Comparison of ENCODE assay signal across 9 cellular contexts in genomic region chr12:851913-852312, GRCh38.
DNase-seq lines count a peak whose midpoint lies in the region; ATAC-seq, FAIRE-seq and TF ChIP-seq lines count a peak whose summit lies in the region.
"Had no signal": no experiment of that assay in that cellular context is flagged by ENCODE, and none has a peak within 500 bp of the region (broad histone marks: within the 10 kb centered on the region; RNA-seq: fewer than 3 reads in every experiment).

No MANE protein-coding gene starts in this region.

- DNase-seq in left ventricle myocardium superior = no peak
- no peak for DNase-seq in right atrium auricular region (ENCODE audit: low spot score)
- DNase-seq in activated T-helper 2 cell treated with anti-CD3 and anti-CD28 coated beads, Interferon-gamma antibody, Interleukin-2, Interleukin-4, amounts not matched to agents 10 μg/mL and 5 μg/mL and 100 μg/mL, durations not matched to agents 14 hours and 24 hours and 36 hours (ENCODE audit: low spot score) = no peak
- peak; percentile 14 for DNase-seq in glomerular visceral epithelial cell (ENCODE audit: extremely low spot score)
- no peak for DNase-seq in GM12891 (ENCODE audit: insufficient read length, low spot score)
- DNase-seq in globus pallidus (ENCODE audit: low spot score) = no peak
- no peak for DNase-seq in left colon
- no peak for DNase-seq in NCI-H526 treated with DMSO at 0.1 percent for 48 hours (lab: John Stamatoyannopoulos, UW)
- DNase-seq: NCI-H187 treated with DMSO at 0.1 percent for 48 hours had no signal

- H3K4me3 ChIP-seq in right atrium auricular region = no peak overlapping the region

- no peaks in the 10 kb centered on the region for H3K27me3 ChIP-seq in right atrium auricular region

- H3K4me3 Mint-ChIP-seq in activated T-helper 2 cell treated with anti-CD3 and anti-CD28 coated beads, Interferon-gamma antibody, Interleukin-2, Interleukin-4, amounts not matched to agents 10 μg/mL and 5 μg/mL and 100 μg/mL, durations not matched to agents 14 hours and 24 hours and 36 hours (ENCODE audit: low read depth) = no peak overlapping the region

- H3K36me3 Mint-ChIP-seq in activated T-helper 2 cell treated with anti-CD3 and anti-CD28 coated beads, Interferon-gamma antibody, Interleukin-2, Interleukin-4, amounts not matched to agents 10 μg/mL and 5 μg/mL and 100 μg/mL, durations not matched to agents 14 hours and 24 hours and 36 hours (ENCODE audit: low read depth) = peaks cover 43% of the 10 kb centered on the region

- H3K4me1 Mint-ChIP-seq in activated T-helper 2 cell treated with anti-CD3 and anti-CD28 coated beads, Interferon-gamma antibody, Interleukin-2, Interleukin-4, amounts not matched to agents 10 μg/mL and 5 μg/mL and 100 μg/mL, durations not matched to agents 14 hours and 24 hours and 36 hours (ENCODE audit: low read depth) = peaks cover 33% of the 10 kb centered on the region

- H3K9me3 ChIP-seq in right atrium auricular region = no peaks in the 10 kb centered on the region

- no peak for TF ChIP-seq POLR2A in GM12891 (IDR thresholded peaks at IDR 0.05; ENCODE audit: low read depth, low read length)

- H3K36me3 ChIP-seq in right atrium auricular region = no peaks in the 10 kb centered on the region

- intact Hi-C loops in left ventricle myocardium superior (cut with micrococcal nuclease) (no loop called here), left colon (cut with DNase I, micrococcal nuclease) (loop anchor here in 1 of 2 donors (5.0 kb wide), 1 partner anchor 35 kb away; no protein-coding TSS in a partner anchor)
- intact Hi-C loops in activated T-helper 2 cell treated with anti-CD3 and anti-CD28 coated beads, Interferon-gamma antibody, Interleukin-2, Interleukin-4, amounts not matched to agents 10 μg/mL and 5 μg/mL and 100 μg/mL, durations not matched to agents 14 hours and 24 hours and 36 hours (cut with micrococcal nuclease) = no loop called here

- peak overlapping the region in 1 of 2 donors; percentile 30 for H3K27ac ChIP-seq in right atrium auricular region

- H3K27ac Mint-ChIP-seq in activated T-helper 2 cell treated with anti-CD3 and anti-CD28 coated beads, Interferon-gamma antibody, Interleukin-2, Interleukin-4, amounts not matched to agents 10 μg/mL and 5 μg/mL and 100 μg/mL, durations not matched to agents 14 hours and 24 hours and 36 hours = peak overlapping the region; percentile 32

- H3K27me3 Mint-ChIP-seq in activated T-helper 2 cell treated with anti-CD3 and anti-CD28 coated beads, Interferon-gamma antibody, Interleukin-2, Interleukin-4, amounts not matched to agents 10 μg/mL and 5 μg/mL and 100 μg/mL, durations not matched to agents 14 hours and 24 hours and 36 hours (ENCODE audit: low read depth) = no peaks in the 10 kb centered on the region

- H3K9me3 Mint-ChIP-seq in activated T-helper 2 cell treated with anti-CD3 and anti-CD28 coated beads, Interferon-gamma antibody, Interleukin-2, Interleukin-4, amounts not matched to agents 10 μg/mL and 5 μg/mL and 100 μg/mL, durations not matched to agents 14 hours and 24 hours and 36 hours = peaks cover 5% of the 10 kb centered on the region

- no peak for TF ChIP-seq CTCF in right atrium auricular region (IDR thresholded peaks at IDR 0.05)

- no peak for FAIRE-seq in GM12891 (lab: Jason Lieb, UNC)

- H3K4me1 ChIP-seq in right atrium auricular region = peaks cover 0 to 25% of the 10 kb centered on the region in 2 donors

- ATAC-seq in left ventricle myocardium superior (peak; percentile 21), left colon (no peak)

TF ChIP-seq in GM12891, 5 proteins besides CTCF, POLR2A, EP300 and RAD21:
- TF ChIP-seq PAX5 (IDR thresholded peaks at IDR 0.05; ENCODE audit: insufficient read depth, low read length, severe bottlenecking) (no peak), SPI1 (IDR thresholded peaks at IDR 0.05; ENCODE audit: low read depth, low read length) (no peak), TAF1 (IDR thresholded peaks at IDR 0.05; ENCODE audit: low read depth, low read length) (no peak), POU2F2 (IDR thresholded peaks at IDR 0.05; ENCODE audit: low read depth, low read length) (no peak), POLR2AphosphoS5 (IDR thresholded peaks at IDR 0.05; ENCODE audit: low read depth, low read length) (no peak)
